Comparison of ENCODE assay signal across 8 cellular contexts in genomic region chr7:38398725-38399321, GRCh38.
A peak's percentile ranks its signal among the peaks of the same experiment; 100 is the strongest.
DNase-seq lines count a peak whose midpoint lies in the region; ATAC-seq, FAIRE-seq and TF ChIP-seq lines count a peak whose summit lies in the region.

No MANE protein-coding gene starts in this region.

- no peaks in the 10 kb centered on the region for H3F3A ChIP-seq in Loucy (ENCODE audit: low read depth)

- H4K20me1 ChIP-seq in Loucy (ENCODE audit: insufficient read depth, low read length, poor library complexity, severe bottlenecking): no peaks in the 10 kb centered on the region

- H3K36me3 ChIP-seq in BJ (ENCODE audit: control insufficient read depth, insufficient read depth, low read length): no peaks in the 10 kb centered on the region
- no peaks in the 10 kb centered on the region for H3K36me3 ChIP-seq in Loucy (ENCODE audit: insufficient read depth, low read length)

- no peak overlapping the region for H2AFZ ChIP-seq in Loucy (ENCODE audit: low read length)

- H3K4me3 ChIP-seq in BJ (ENCODE audit: low read depth, low read length): no peak overlapping the region
- no peak overlapping the region for H3K4me3 ChIP-seq in Loucy (ENCODE audit: low read length, poor library complexity, severe bottlenecking)
- no peak overlapping the region for H3K4me3 ChIP-seq in cardiac fibroblast (replicated peaks in 1 of 2; ENCODE audit: low read depth in 2 of 2, low read length in 2 of 2)

- TF ChIP-seq CTCF in BJ (IDR thresholded peaks at IDR 0.05; ENCODE audit: insufficient read depth, low read depth, low read length) (peak; percentile 94), Loucy (conservative IDR thresholded peaks at IDR 0.05; ENCODE audit: low read length) (peak; percentile 78), cardiac fibroblast (IDR thresholded peaks at IDR 0.05; ENCODE audit: low read depth, low read length) (peak; percentile 90)

- H3K9me2 ChIP-seq in Loucy (replicated peaks; ENCODE audit: low read depth, low read length): no peaks in the 10 kb centered on the region

- H3K4me2 ChIP-seq in Loucy (ENCODE audit: low read depth, low read length, poor library complexity, severe bottlenecking): no peak overlapping the region

- DNase-seq in BJ (ENCODE audit: low read depth) (no peak), cardiac fibroblast (ENCODE audit: low read depth in 2 of 2) (peak; percentile 58 to 59), left kidney (ENCODE audit: low read depth, low spot score) (peak; percentile 65), putamen (ENCODE audit: low spot score) (no peak)
- peak; percentile 9 to 55 for DNase-seq in stimulated activated CD4-positive, alpha-beta T cell treated with anti-CD3 and anti-CD28 coated beads, Interleukin-4, amount 100 ng/mL, for 48 hours (ENCODE audit: low read depth in 2 of 2)

- no peaks in the 10 kb centered on the region for H3K4me1 ChIP-seq in Loucy (ENCODE audit: insufficient read depth, low read length, poor library complexity, severe bottlenecking)

- H3K27me3 ChIP-seq in BJ (ENCODE audit: control insufficient read depth, insufficient read depth, low read length) (no peaks in the 10 kb centered on the region; the same call in 1 of the 2 replicates), Loucy (ENCODE audit: insufficient read depth, low read length, poor library complexity, severe bottlenecking) (no peaks in the 10 kb centered on the region)

- H3K9ac ChIP-seq in Loucy (ENCODE audit: low read depth, low read length, poor library complexity, severe bottlenecking): no peak overlapping the region

- peak; percentile 23 for FAIRE-seq in TTC549 (lab: Jason Lieb, UNC)

- POLR2A ChIA-PET in BJ (lab: Charles Lee): interaction anchor here (1.2 kb wide), 1 partner anchor 261 kb away, joined by 5 read pairs; no protein-coding TSS in a partner anchor

- CTCF ChIA-PET in BJ (lab: Yijun Ruan, JAX): interaction anchor here (0.7 to 2.3 kb wide), 23 partner anchors 9 to 1064 kb away, joined by 3 to 37 read pairs (median 3); no protein-coding TSS in a partner anchor

- peak; percentile 58 for ATAC-seq in GM19351 (IDR thresholded peaks at IDR 0.05; ENCODE audit: unreplicated experiment)

- H3K9me3 ChIP-seq in Loucy (ENCODE audit: insufficient read depth, low read depth, low read length): no peaks in the 10 kb centered on the region

- no peaks in the 10 kb centered on the region for H3K79me2 ChIP-seq in Loucy (ENCODE audit: insufficient read depth, low read length)

Comparison
In these comparisons a context has a peak if more than half of its experiments do, and no peak if none do; other contexts are left out.
1. DNase-seq: peak in cardiac fibroblast (2 of 2), left kidney (single experiment) and stimulated activated CD4-positive, alpha-beta T cell treated with anti-CD3 and anti-CD28 coated beads, Interleukin-4, amount 100 ng/mL, for 48 hours (2 of 2); none in BJ (single experiment) and putamen (single experiment).
2. Peak in every context shown above with its lines, with median percentiles within 50 percentile points of each other: CTCF ChIP-seq.